In the genomic region with DNA sequence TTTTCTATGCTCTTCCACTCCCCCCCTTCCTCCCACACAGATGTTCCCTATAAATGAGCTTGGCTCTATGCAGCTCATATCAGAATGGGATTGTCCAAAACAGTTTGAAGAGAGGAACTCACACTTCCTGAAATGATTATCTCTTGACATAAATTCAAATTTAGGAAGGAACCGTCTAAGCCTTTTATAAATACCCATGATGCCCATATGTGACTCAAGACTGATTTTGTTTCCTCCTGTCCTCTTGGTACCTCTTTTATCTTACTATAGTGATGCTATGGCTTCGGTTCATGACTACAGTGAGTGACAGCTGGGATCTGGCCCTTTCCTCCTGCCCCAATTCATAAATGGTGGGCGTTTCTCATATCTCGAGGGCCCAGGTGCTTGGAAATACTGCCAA, we compare ENCODE assay signal across 18 cellular contexts. TPM values are rescaled to one million over a fixed set of nuclear protein-coding genes. Genes with fewer than 3 reads are reported as not detected.
A peak's percentile ranks its signal among the peaks of the same experiment; 100 is the strongest.
DNase-seq lines count a peak whose midpoint lies in the region; ATAC-seq, FAIRE-seq and TF ChIP-seq lines count a peak whose summit lies in the region.
"Had no signal": no experiment of that assay in that cellular context is flagged by ENCODE, and none has a peak within 500 bp of the region (broad histone marks: within the 10 kb centered on the region; RNA-seq: fewer than 3 reads in every experiment).

No MANE protein-coding gene starts in this region.

- H3K36me3 ChIP-seq in ACC112 (ENCODE audit: insufficient read depth, low read length) (no peaks in the 10 kb centered on the region), mucosa of descending colon (ENCODE audit: low read depth) (no peaks in the 10 kb centered on the region)

- H3K27me3 ChIP-seq in ACC112 (ENCODE audit: insufficient read depth, low read length), result no peaks in the 10 kb centered on the region

- no peak overlapping the region for H3K27ac ChIP-seq in ACC112 (ENCODE audit: low read depth, low read length)

- no peak for TF ChIP-seq CTCF in mucosa of descending colon (IDR thresholded peaks at IDR 0.05)

- peaks cover 26% of the 10 kb centered on the region for H3K4me1 ChIP-seq in ACC112 (ENCODE audit: control insufficient read depth, insufficient read depth, low read length, unreplicated experiment)
- H3K4me1 ChIP-seq in mucosa of descending colon (ENCODE audit: low read depth), result peaks cover 48% of the 10 kb centered on the region

- FAIRE-seq in GM12891 (lab: Jason Lieb, UNC), result no peak
- FAIRE-seq: H54, HepG2 had no signal

- intact Hi-C loops in mucosa of descending colon (cut with DNase I, micrococcal nuclease), result no loop called here

- TF ChIP-seq POLR2A in GM12891 (IDR thresholded peaks at IDR 0.05; ENCODE audit: low read depth, low read length), result no peak

- H3K9me3 ChIP-seq in mucosa of descending colon, result no peaks in the 10 kb centered on the region

- no peak overlapping the region for H3K4me3 ChIP-seq in ACC112 (ENCODE audit: low read depth, low read length)
- no peak overlapping the region for H3K4me3 ChIP-seq in mucosa of descending colon

- DNase-seq in GM12891 (ENCODE audit: insufficient read length, low spot score), result no peak
- peak; percentile 58 for DNase-seq in OCI-M1 (lab: John Stamatoyannopoulos, UW)
- DNase-seq in mucosa of descending colon, result no peak
- DNase-seq in hippocampal formation (lab: John Stamatoyannopoulos, UW), result no peak
- DNase-seq in A172 (ENCODE audit: low spot score), result no peak
- DNase-seq in iPS-NIHi11 (ENCODE audit: low spot score), result no peak
- DNase-seq: amniotic stem cell; C1 segment of cervical spinal cord; foreskin melanocyte; NCI-H446; nucleus accumbens; stimulated activated CD4-positive, alpha-beta T cell treated with anti-CD3 and anti-CD28 coated beads, Interleukin-4, amount 100 ng/mL, for 24 hours; T1000 had no signal

- no peaks in the 10 kb centered on the region for H3K79me2 ChIP-seq in ACC112 (ENCODE audit: control insufficient read depth, insufficient read depth, low read length, unreplicated experiment)

- peak overlapping the region; percentile 40 for H2AFZ ChIP-seq in ACC112 (ENCODE audit: low read length, unreplicated experiment)

- ATAC-seq in mucosa of descending colon (peak; percentile 3), HG02678 (IDR thresholded peaks at IDR 0.05; ENCODE audit: unreplicated experiment) (no peak)
- ATAC-seq: HepG2 had no signal

TF ChIP-seq in GM12891, 5 proteins besides CTCF, POLR2A, EP300 and RAD21:
- TF ChIP-seq POLR2AphosphoS5 (IDR thresholded peaks at IDR 0.05; ENCODE audit: low read depth, low read length) (no peak), SPI1 (IDR thresholded peaks at IDR 0.05; ENCODE audit: low read depth, low read length) (peak; percentile 22; the same call in 1 of the 2 replicates), PAX5 (IDR thresholded peaks at IDR 0.05; ENCODE audit: insufficient read depth, low read length, severe bottlenecking) (no peak), TAF1 (IDR thresholded peaks at IDR 0.05; ENCODE audit: low read depth, low read length) (no peak)

RNA-seq across cellular contexts. Expression of a gene that starts 16.6 kb away (rescaled TPM):
- 16.1 TPM for polyA plus RNA-seq in GM12891 (2012; ENCODE audit: low read depth, missing spikeins)
- total RNA-seq in mucosa of descending colon, result 10 to 100 TPM; 27.4 to 45.4 (median 35.1) TPM
- total RNA-seq in A172 (2014; rRNA removed; shearing (Covaris generic)), result 11.7 and 17.5 TPM in 2 replicates

RNA-seq across cellular contexts. Expression of a gene that starts 22.0 kb away (rescaled TPM):
- polyA plus RNA-seq in GM12891 (2012; ENCODE audit: low read depth, missing spikeins), result 107 TPM
- total RNA-seq in mucosa of descending colon, result 100 to 1,000 TPM; 121 to 187 (median 159) TPM
- total RNA-seq in A172 (2014; rRNA removed; shearing (Covaris generic)), result 213 and 231 TPM in 2 replicates

RNA-seq across cellular contexts. Expression of a gene that starts 50.9 kb away (rescaled TPM):
- 0.71 TPM for polyA plus RNA-seq in GM12891 (2012; ENCODE audit: low read depth, missing spikeins)
- total RNA-seq in mucosa of descending colon, result 10 to 100 TPM in 1 of 3 donors, 1 to 10 TPM in 2; 2.2 to 18.1 (median 2.3) TPM
- not detected in 2 replicates for total RNA-seq in A172 (2014; rRNA removed; shearing (Covaris generic))
- total RNA-seq: Daoy had no signal
